In genomic region chr2:24359701-24360049, GRCh38 we compare ENCODE assay signal across 8 cellular contexts. TPM values are rescaled to one million over a fixed set of nuclear protein-coding genes. Genes with fewer than 3 reads are reported as not detected.
DNase-seq lines count a peak whose midpoint lies in the region; ATAC-seq, FAIRE-seq and TF ChIP-seq lines count a peak whose summit lies in the region.

No MANE protein-coding gene starts in this region.

- H3K9ac ChIP-seq in HUES64 (ENCODE audit: low read depth, low read length) (peak overlapping the region; percentile 73), muscle layer of colon (ENCODE audit: low read length) (peak overlapping the region; percentile 74)

- H3K27me3 ChIP-seq in HUES64 (ENCODE audit: insufficient read depth, low read length) (peaks cover 27% of the 10 kb centered on the region), muscle layer of colon (ENCODE audit: control insufficient read depth in 1 of 2, insufficient read depth in 2 of 2, low read length in 2 of 2) (no peaks in the 10 kb centered on the region)

- CTCF ChIA-PET in A549 (lab: Yijun Ruan, JAX), result interaction anchor here (0.7 kb wide), 1 partner anchor 9 kb away, joined by 3 read pairs; no protein-coding TSS in a partner anchor

- no peaks in the 10 kb centered on the region for H3K9me3 ChIP-seq in A549
- H3K9me3 ChIP-seq in HUES64 (ENCODE audit: insufficient read depth, low read depth, low read length), result no peaks in the 10 kb centered on the region
- H3K9me3 ChIP-seq in muscle layer of colon (ENCODE audit: low read length), result no peaks in the 10 kb centered on the region

- H3K27me3 Mint-ChIP-seq in endothelial cell (ENCODE audit: unreplicated experiment), result peaks cover 14% of the 10 kb centered on the region

- FAIRE-seq in A549 (lab: Jason Lieb, UNC), result no peak

- TF ChIP-seq RAD21 in A549 (conservative IDR thresholded peaks at IDR 0.05 in 1 of 2, IDR thresholded peaks at IDR 0.05 in 1 of 2), result no peak

- no peaks in the 10 kb centered on the region for H3K9me3 Mint-ChIP-seq in endothelial cell (ENCODE audit: unreplicated experiment)

- peak overlapping the region; percentile 76 for H3K4me2 ChIP-seq in A549

- ATAC-seq in A549 (peak; percentile 15 to 46), GM19023 (IDR thresholded peaks at IDR 0.05; ENCODE audit: unreplicated experiment) (peak; percentile 13)
- ATAC-seq in stimulated activated naive CD8-positive, alpha-beta T cell treated with anti-CD3 and anti-CD28 coated beads, Interleukin-15, Interleukin-2, amounts not matched to agents 100 U/mL and 50 U/mL, for 24 hours, result no peak

- TF ChIP-seq EP300 in A549 (IDR thresholded peaks at IDR 0.05), result no peak

- no peak for TF ChIP-seq POLR2A in A549 (IDR thresholded peaks at IDR 0.05; ENCODE audit: low read length)

- DNase-seq in A549 (ENCODE audit: low read depth in 1 of 2, low spot score in 1 of 2) (no peak), endothelial cell (ENCODE audit: low spot score) (peak; percentile 44), iPS-NIHi11 (ENCODE audit: low spot score) (no peak)
- DNase-seq in activated CD4-positive, alpha-beta T cell treated with anti-CD3 and anti-CD28 coated beads, Interleukin-2, amount 50 U/mL, for 48 hours, result peak; percentile 53 to 65
- DNase-seq in stimulated activated naive CD8-positive, alpha-beta T cell treated with anti-CD3 and anti-CD28 coated beads, Interleukin-15, Interleukin-2, amounts not matched to agents 100 U/mL and 50 U/mL, for 24 hours, result peak; percentile 61

- H3K4me3 ChIP-seq in A549 (peak overlapping the region; percentile 87), HUES64 (ENCODE audit: low read length) (peak overlapping the region; percentile 91), muscle layer of colon (ENCODE audit: low read depth in 1 of 2, low read length in 2 of 2) (peak overlapping the region; percentile 75 to 77)

- POLR2A ChIA-PET in A549 (lab: Yijun Ruan, JAX), result interaction anchor here (1.2 to 2.2 kb wide), 2 partner anchors 276 to 419 kb away, joined by 3 to 13 read pairs; partner anchors contain the start of genes TP53I3 and UBXN2A

- peaks cover 17% of the 10 kb centered on the region for H3K4me1 Mint-ChIP-seq in endothelial cell (ENCODE audit: unreplicated experiment)

- H3K4me3 Mint-ChIP-seq in endothelial cell (ENCODE audit: unreplicated experiment), result peak overlapping the region; percentile 94

- peaks cover 20% of the 10 kb centered on the region for H3K4me1 ChIP-seq in A549
- H3K4me1 ChIP-seq in HUES64 (ENCODE audit: insufficient read depth, low read length), result peaks cover 13% of the 10 kb centered on the region; the same call in 1 of the 2 replicates
- peaks cover 11% of the 10 kb centered on the region for H3K4me1 ChIP-seq in muscle layer of colon (ENCODE audit: insufficient read depth, low read length)

- 3% methylated on average over 32 of the region's 32 CpGs for WGBS in A549 (ENCODE audit: missing lambda C conversion rate)
- whole genome bisulfite sequencing in HUES64, result 1% methylated on average over 32 of the region's 32 CpGs

- H3K36me3 ChIP-seq in HUES64 (ENCODE audit: insufficient read depth, low read length) (no peaks in the 10 kb centered on the region), muscle layer of colon (ENCODE audit: insufficient read depth, low read length) (no peaks in the 10 kb centered on the region)

- H3K27ac ChIP-seq in A549 (peak overlapping the region; percentile 96 to 97), HUES64 (ENCODE audit: low read depth, low read length) (no peak overlapping the region), muscle layer of colon (ENCODE audit: low read depth, low read length) (peak overlapping the region; percentile 79)

- H3K36me3 Mint-ChIP-seq in endothelial cell (ENCODE audit: low read depth, unreplicated experiment), result no peaks in the 10 kb centered on the region

- no peak for TF ChIP-seq CTCF in A549 (IDR thresholded peaks at IDR 0.05)
- TF ChIP-seq CTCF in endothelial cell (IDR thresholded peaks at IDR 0.05; ENCODE audit: unreplicated experiment), result no peak

- H3K27ac Mint-ChIP-seq in endothelial cell (ENCODE audit: unreplicated experiment), result peak overlapping the region; percentile 82

TF ChIP-seq in A549, 52 proteins besides CTCF, POLR2A, EP300 and RAD21:
- no peak for TF ChIP-seq NFE2L2 (conservative IDR thresholded peaks at IDR 0.05; ENCODE audit: low read length)
- no peak for TF ChIP-seq E2F6 (IDR thresholded peaks at IDR 0.05; ENCODE audit: borderline replicate concordance, low read depth)
- peak; percentile 6 for TF ChIP-seq ZFP36 (IDR thresholded peaks at IDR 0.05; ENCODE audit: borderline replicate concordance, partially characterized antibody)
- TF ChIP-seq USF2 (IDR thresholded peaks at IDR 0.05), result peak; percentile 28; the same call in 1 of the 2 replicates
- TF ChIP-seq RCOR1 (IDR thresholded peaks at IDR 0.05; ENCODE audit: low read depth, low read length), result no peak
- TF ChIP-seq BHLHE40 (IDR thresholded peaks at IDR 0.05; ENCODE audit: low read depth, low read length), result 0 out of 2 replicates have a peak, but pooled peaks have one; percentile 11
- TF ChIP-seq SREBF2 (IDR thresholded peaks at IDR 0.05), result no peak

RNA-seq across cellular contexts. Expression of gene ITSN2, which starts 0.7 kb away (rescaled TPM):
- polyA plus RNA-seq in A549 (2011; rRNA removed), result 45.2 and 48.3 TPM in 2 replicates
- 12.8 and 14.6 TPM in 2 replicates for polyA plus RNA-seq in A549 (2012; cell fraction: cytosol; rRNA removed)
- polyA plus RNA-seq in A549 (2012; cell fraction: nucleus; rRNA removed), result 24.5 and 31.4 TPM in 2 replicates
- polyA plus RNA-seq in A549 (2017; fragmentation: RNase III; extraction: RNeasy Plus Mini Kit Qiagen cat#74134 plus additional on column Dnase treatment), result 19.4 to 21.4 TPM (median 19.8 TPM) in 3 replicates
- 61.6 and 67.3 TPM in 2 replicates for polyA minus RNA-seq in A549 (2011; rRNA and poly(A)+ RNA removed)
- polyA plus RNA-seq in HUES64 (2013, experiment 1 of 2), result 7.5 TPM
- 8.0 TPM for polyA plus RNA-seq in HUES64 (2013, experiment 2 of 2)
- 73.3 TPM for total RNA-seq in endothelial cell (ENCODE audit: unreplicated experiment)

Comparison
In these comparisons a context has a peak if more than half of its experiments do, and no peak if none do; other contexts are left out.
1. DNase-seq: peak in activated CD4-positive, alpha-beta T cell treated with anti-CD3 and anti-CD28 coated beads, Interleukin-2, amount 50 U/mL, for 48 hours (2 of 2), endothelial cell (single experiment) and stimulated activated naive CD8-positive, alpha-beta T cell treated with anti-CD3 and anti-CD28 coated beads, Interleukin-15, Interleukin-2, amounts not matched to agents 100 U/mL and 50 U/mL, for 24 hours (single experiment); none in A549 (0 of 2) and iPS-NIHi11 (single experiment).
2. Peak in every context shown above with its lines, with median percentiles within 50 percentile points of each other: H3K4me3 ChIP-seq.